10 cellular contexts compared by ENCODE assay signal in genomic region chr2:4475618-4476017, GRCh38.
ATAC-seq and TF ChIP-seq lines count a peak whose summit lies in the region.
"Had no signal": no experiment of that assay in that cellular context is flagged by ENCODE, and none has a peak within 500 bp of the region (broad histone marks: within the 10 kb centered on the region; RNA-seq: fewer than 3 reads in every experiment).

No MANE protein-coding gene starts in this region.

- H3K36me3 ChIP-seq in neural cell (ENCODE audit: insufficient read depth, low read length) = no peaks in the 10 kb centered on the region
- H3K36me3 ChIP-seq: BE2C; BLaER1; BLaER1 treated with 17β-estradiol and CSF1 and Interleukin-3, amounts not matched to agents 10 nM and 100 nM had no signal

- H3K4me2 ChIP-seq in neural cell (ENCODE audit: low read length) = no peak overlapping the region
- H3K4me2 ChIP-seq: A549; BLaER1; BLaER1 treated with 17β-estradiol and CSF1 and Interleukin-3, amounts not matched to agents 10 nM and 100 nM had no signal

- ATAC-seq in HG03159 (IDR thresholded peaks at IDR 0.05; ENCODE audit: unreplicated experiment) = no peak
- ATAC-seq: A549; CD8-positive, alpha-beta T cell had no signal

- no peaks in the 10 kb centered on the region for H4K20me1 ChIP-seq in neural cell (ENCODE audit: insufficient read depth)
- H4K20me1 ChIP-seq: BLaER1; BLaER1 treated with 17β-estradiol and CSF1 and Interleukin-3, amounts not matched to agents 10 nM and 100 nM had no signal

- no peaks in the 10 kb centered on the region for H3F3A ChIP-seq in neural cell (ENCODE audit: insufficient read depth, low read length, poor library complexity, severe bottlenecking)

- no peak overlapping the region for H3K27ac ChIP-seq in neural cell (ENCODE audit: low read length)
- H3K27ac ChIP-seq: 22Rv1; A549; BLaER1; BLaER1 treated with 17β-estradiol and CSF1 and Interleukin-3, amounts not matched to agents 10 nM and 100 nM; C4-2B had no signal

- TF ChIP-seq EP300 in neural cell (conservative IDR thresholded peaks at IDR 0.05; ENCODE audit: poor library complexity, severe bottlenecking) = peak; percentile 81

- H3K4me3 ChIP-seq in neural cell (ENCODE audit: low read length) = no peak overlapping the region
- H3K4me3 ChIP-seq: A549; BLaER1; BLaER1 treated with 17β-estradiol and CSF1 and Interleukin-3, amounts not matched to agents 10 nM and 100 nM had no signal

- H3K9me3 ChIP-seq in neural cell (ENCODE audit: low read length) = no peaks in the 10 kb centered on the region
- H3K9me3 ChIP-seq: BE2C, Caco-2 had no signal

- TF ChIP-seq CTCF in neural cell (IDR thresholded peaks at IDR 0.05; ENCODE audit: poor library complexity, severe bottlenecking) = no peak

- H3K9ac ChIP-seq in neural cell (ENCODE audit: low read length) = no peak overlapping the region
- H3K9ac ChIP-seq: BLaER1; BLaER1 treated with 17β-estradiol and CSF1 and Interleukin-3, amounts not matched to agents 10 nM and 100 nM had no signal

- no peaks in the 10 kb centered on the region for H3K79me2 ChIP-seq in neural cell (replicated peaks; ENCODE audit: insufficient read depth, low read length)

- no peaks in the 10 kb centered on the region for H3K9me2 ChIP-seq in neural cell (ENCODE audit: insufficient read depth, low read length)

- TF ChIP-seq RAD21 in neural cell (conservative IDR thresholded peaks at IDR 0.05) = peak; percentile 13

- no peak overlapping the region for H2AFZ ChIP-seq in neural cell (ENCODE audit: low read depth, low read length)

- no peaks in the 10 kb centered on the region for H3K27me3 ChIP-seq in neural cell (ENCODE audit: insufficient read depth, low read depth, low read length)
- H3K27me3 ChIP-seq: BE2C; BLaER1; BLaER1 treated with 17β-estradiol and CSF1 and Interleukin-3, amounts not matched to agents 10 nM and 100 nM had no signal

TF ChIP-seq in neural cell, 6 proteins besides CTCF, POLR2A, EP300 and RAD21:
- TF ChIP-seq POLR2AphosphoS5 (IDR thresholded peaks at IDR 0.05) (peak; percentile 96), EZH2 (IDR thresholded peaks at IDR 0.05; ENCODE audit: borderline replicate concordance, insufficient read depth, low read length, poor library complexity, severe bottlenecking) (no peak), REST (IDR thresholded peaks at IDR 0.05; ENCODE audit: borderline replicate concordance) (peak; percentile 71), TAF1 (IDR thresholded peaks at IDR 0.05; ENCODE audit: low read depth) (no peak), SMC3 (conservative IDR thresholded peaks at IDR 0.05; ENCODE audit: poor library complexity) (no peak), MXI1 (conservative IDR thresholded peaks at IDR 0.05; ENCODE audit: poor library complexity, severe bottlenecking) (no peak)
TF ChIP-seq in neural cell: peak in this region for 2.
